1 cellular context compared by ENCODE assay signal in genomic region chr7:77328669-77329068, GRCh38.
TF ChIP-seq lines count a peak whose summit lies in the region.

No MANE protein-coding gene starts in this region.

TF ChIP-seq in HepG2, 621 proteins besides CTCF, POLR2A, EP300 and RAD21 (continued from another document):
- TF ChIP-seq PAXIP1 (CRISPR knock-in tag; conservative IDR thresholded peaks at IDR 0.05), result no peak
- TF ChIP-seq ATF6 (CRISPR knock-in tag; conservative IDR thresholded peaks at IDR 0.05), result no peak
- no peak for TF ChIP-seq ARNT (IDR thresholded peaks at IDR 0.05)
- TF ChIP-seq ZFP91 (CRISPR knock-in tag; IDR thresholded peaks at IDR 0.05; ENCODE audit: borderline replicate concordance), result no peak
- TF ChIP-seq HCFC1 (IDR thresholded peaks at IDR 0.05; ENCODE audit: low read depth, low read length), result no peak
